ENCODE assay signal across 1 cellular context in genomic region chr9:35079426-35080341, GRCh38.
A peak's percentile ranks its signal among the peaks of the same experiment; 100 is the strongest.
TF ChIP-seq lines count a peak whose summit lies in the region.

FANCG (minus strand) TSS chr9:35079942; CDS start chr9:35079524, 418 bp downstream.

TF ChIP-seq in A549, 52 proteins besides CTCF, POLR2A, EP300 and RAD21 (continued from another document):
- TF ChIP-seq HES2 (IDR thresholded peaks at IDR 0.05): no peak
- TF ChIP-seq BCL3 (IDR thresholded peaks at IDR 0.05): peak; percentile 75; the same call in 2 of the 3 replicates
- no peak for TF ChIP-seq RCOR1 (IDR thresholded peaks at IDR 0.05; ENCODE audit: low read depth, low read length)
- peak; percentile 36; the same call in 1 of the 2 replicates for TF ChIP-seq REST (IDR thresholded peaks at IDR 0.05)
- no peak for TF ChIP-seq TFCP2L1 (CRISPR knock-in tag; IDR thresholded peaks at IDR 0.05)
- TF ChIP-seq CBX8 (IDR thresholded peaks at IDR 0.05): no peak
- TF ChIP-seq PBX3 (IDR thresholded peaks at IDR 0.05): peak; percentile 28; the same call in 1 of the 2 replicates
- TF ChIP-seq SREBF2 (IDR thresholded peaks at IDR 0.05): no peak
- no peak for TF ChIP-seq RARB (CRISPR knock-in tag; IDR thresholded peaks at IDR 0.05)
- TF ChIP-seq CHD2 (IDR thresholded peaks at IDR 0.05; ENCODE audit: low read length, partially characterized antibody): peak; percentile 34
- TF ChIP-seq RFX5 (IDR thresholded peaks at IDR 0.05): no peak
- no peak for TF ChIP-seq SMC3 (IDR thresholded peaks at IDR 0.05)
- no peak for TF ChIP-seq FOSB (CRISPR knock-in tag; IDR thresholded peaks at IDR 0.05)
- no peak for TF ChIP-seq FOXS1 (CRISPR knock-in tag; IDR thresholded peaks at IDR 0.05)
- TF ChIP-seq MAX (IDR thresholded peaks at IDR 0.05): peak; percentile 78
